8 cellular contexts compared by ENCODE assay signal in genomic region chr17:75406222-75406615, GRCh38. TPM values are rescaled to one million over a fixed set of nuclear protein-coding genes. Genes with fewer than 3 reads are reported as not detected.
A peak's percentile ranks its signal among the peaks of the same experiment; 100 is the strongest.
DNase-seq lines count a peak whose midpoint lies in the region; ATAC-seq, FAIRE-seq and TF ChIP-seq lines count a peak whose summit lies in the region.

No MANE protein-coding gene starts in this region.

- peak overlapping the region; percentile 92 for H2AFZ ChIP-seq in Karpas-422 (ENCODE audit: low read length)
- peak overlapping the region; percentile 65 for H2AFZ ChIP-seq in astrocyte (ENCODE audit: low read depth, low read length)

- H3K9me3 ChIP-seq in Karpas-422 (ENCODE audit: low read length) (no peaks in the 10 kb centered on the region), astrocyte (ENCODE audit: insufficient read depth, low read depth, low read length) (no peaks in the 10 kb centered on the region)

- no peaks in the 10 kb centered on the region for H3K9me2 ChIP-seq in Karpas-422 (replicated peaks; ENCODE audit: insufficient read depth, low read length)

- H3K27me3 Mint-ChIP-seq in astrocyte (ENCODE audit: low read depth, unreplicated experiment), result peaks cover 4% of the 10 kb centered on the region

- no peak overlapping the region for H3K27ac Mint-ChIP-seq in astrocyte (ENCODE audit: unreplicated experiment)

- H3K4me1 ChIP-seq in Karpas-422 (ENCODE audit: low read length) (peaks cover 34% of the 10 kb centered on the region), astrocyte (ENCODE audit: insufficient read depth, low read length) (peaks cover 7% of the 10 kb centered on the region)

- no peak for TF ChIP-seq CTCF in astrocyte (IDR thresholded peaks at IDR 0.05; ENCODE audit: insufficient read depth, low read depth, low read length)

- peaks cover 27% of the 10 kb centered on the region for H4K20me1 ChIP-seq in Karpas-422 (ENCODE audit: insufficient read depth, low read depth, low read length)
- H4K20me1 ChIP-seq in astrocyte (ENCODE audit: insufficient read depth, low read length), result peaks cover 38% of the 10 kb centered on the region

- no peaks in the 10 kb centered on the region for H3K9me3 Mint-ChIP-seq in astrocyte (ENCODE audit: unreplicated experiment)

- H3K9ac ChIP-seq in Karpas-422 (ENCODE audit: low read length) (peak overlapping the region; percentile 67), astrocyte (ENCODE audit: low read length) (peak overlapping the region; percentile 64)

- H3K4me3 ChIP-seq in GM08714 (ENCODE audit: low read length) (peak overlapping the region; percentile 82), Karpas-422 (ENCODE audit: low read length) (peak overlapping the region; percentile 98), astrocyte (ENCODE audit: insufficient read depth, low read depth, low read length) (peak overlapping the region; percentile 45)

- DNase-seq in Karpas-422 (no peak), astrocyte (ENCODE audit: low read depth) (no peak), left kidney (ENCODE audit: low read depth, low spot score) (peak; percentile 25), superior temporal gyrus (ENCODE audit: extremely low spot score) (peak; percentile 68), epidermal melanocyte (ENCODE audit: insufficient read length, low spot score) (no peak), NCI-H446 treated with DMSO at 0.1 percent for 48 hours (lab: John Stamatoyannopoulos, UW) (no peak)

- peaks cover 6% of the 10 kb centered on the region for H3K4me1 Mint-ChIP-seq in astrocyte (ENCODE audit: low read depth, unreplicated experiment)

- no peaks in the 10 kb centered on the region for H3K36me3 Mint-ChIP-seq in astrocyte (ENCODE audit: low read depth, unreplicated experiment)

- peak overlapping the region; percentile 18 for H3K4me3 Mint-ChIP-seq in astrocyte (ENCODE audit: unreplicated experiment)

- peaks cover 43% of the 10 kb centered on the region for H3K79me2 ChIP-seq in Karpas-422 (ENCODE audit: low read length)
- peaks cover 43% of the 10 kb centered on the region for H3K79me2 ChIP-seq in astrocyte (ENCODE audit: insufficient read depth, low read length)

- ATAC-seq in HG03097 (IDR thresholded peaks at IDR 0.05; ENCODE audit: low FRiP score, unreplicated experiment), result no peak

- no peak for FAIRE-seq in astrocyte (lab: Jason Lieb, UNC)

- H3K27ac ChIP-seq in Karpas-422 (ENCODE audit: low read length) (no peak overlapping the region), astrocyte (ENCODE audit: low read depth, low read length) (no peak overlapping the region)

- H3K4me2 ChIP-seq in Karpas-422 (ENCODE audit: low read depth, low read length, poor library complexity, severe bottlenecking), result peak overlapping the region; percentile 95
- peak overlapping the region; percentile 93 for H3K4me2 ChIP-seq in astrocyte (ENCODE audit: low read length)

- H3K36me3 ChIP-seq in Karpas-422 (ENCODE audit: insufficient read depth, low read length) (peaks cover 11% of the 10 kb centered on the region; the same call in 1 of the 2 replicates), astrocyte (ENCODE audit: insufficient read depth, low read length) (no peaks in the 10 kb centered on the region)

- H3K27me3 ChIP-seq in Karpas-422 (ENCODE audit: low read length), result no peaks in the 10 kb centered on the region
- H3K27me3 ChIP-seq in astrocyte (ENCODE audit: insufficient read depth, low read length), result peaks cover 2% of the 10 kb centered on the region

RNA-seq across cellular contexts. Expression of gene GRB2, which starts 0.7 kb away (rescaled TPM):
- 106 and 193 TPM in 2 replicates for total RNA-seq in Karpas-422 (2014; rRNA removed; shearing (Covaris generic); ENCODE audit: low replicate concordance)
- total RNA-seq in astrocyte, result 152 and 168 TPM in 2 replicates

RNA-seq across cellular contexts. Expression of gene TMEM94, which starts 50.2 kb away (rescaled TPM):
- total RNA-seq in Karpas-422 (2014; rRNA removed; shearing (Covaris generic); ENCODE audit: low replicate concordance), result 20.5 and 20.7 TPM in 2 replicates
- total RNA-seq in astrocyte, result 52.4 and 54.5 TPM in 2 replicates

Comparison
In these comparisons a context has a peak if more than half of its experiments do, and no peak if none do; other contexts are left out.
1. H3K4me3 ChIP-seq: peak in every context shown above with its lines; median percentile 98 in Karpas-422; 82 in GM08714; 45 in astrocyte.
2. DNase-seq: peak in left kidney (single experiment) and superior temporal gyrus (single experiment); none in Karpas-422 (single experiment), astrocyte (single experiment), epidermal melanocyte (single experiment) and NCI-H446 treated with DMSO at 0.1 percent for 48 hours (single experiment).